1 cellular context compared by ENCODE assay signal in genomic region chr19:8444677-8445487, GRCh38.
TF ChIP-seq lines count a peak whose summit lies in the region.

A gene with protein sequence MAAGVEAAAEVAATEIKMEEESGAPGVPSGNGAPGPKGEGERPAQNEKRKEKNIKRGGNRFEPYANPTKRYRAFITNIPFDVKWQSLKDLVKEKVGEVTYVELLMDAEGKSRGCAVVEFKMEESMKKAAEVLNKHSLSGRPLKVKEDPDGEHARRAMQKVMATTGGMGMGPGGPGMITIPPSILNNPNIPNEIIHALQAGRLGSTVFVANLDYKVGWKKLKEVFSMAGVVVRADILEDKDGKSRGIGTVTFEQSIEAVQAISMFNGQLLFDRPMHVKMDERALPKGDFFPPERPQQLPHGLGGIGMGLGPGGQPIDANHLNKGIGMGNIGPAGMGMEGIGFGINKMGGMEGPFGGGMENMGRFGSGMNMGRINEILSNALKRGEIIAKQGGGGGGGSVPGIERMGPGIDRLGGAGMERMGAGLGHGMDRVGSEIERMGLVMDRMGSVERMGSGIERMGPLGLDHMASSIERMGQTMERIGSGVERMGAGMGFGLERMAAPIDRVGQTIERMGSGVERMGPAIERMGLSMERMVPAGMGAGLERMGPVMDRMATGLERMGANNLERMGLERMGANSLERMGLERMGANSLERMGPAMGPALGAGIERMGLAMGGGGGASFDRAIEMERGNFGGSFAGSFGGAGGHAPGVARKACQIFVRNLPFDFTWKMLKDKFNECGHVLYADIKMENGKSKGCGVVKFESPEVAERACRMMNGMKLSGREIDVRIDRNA (plus strand): TSS chr19:8444975. CDS start chr19:8444999, 24 bp downstream.

TF ChIP-seq in HCT116, 20 proteins besides CTCF, POLR2A, EP300 and RAD21 (continued from another document):
- TF ChIP-seq, protein P1, sequence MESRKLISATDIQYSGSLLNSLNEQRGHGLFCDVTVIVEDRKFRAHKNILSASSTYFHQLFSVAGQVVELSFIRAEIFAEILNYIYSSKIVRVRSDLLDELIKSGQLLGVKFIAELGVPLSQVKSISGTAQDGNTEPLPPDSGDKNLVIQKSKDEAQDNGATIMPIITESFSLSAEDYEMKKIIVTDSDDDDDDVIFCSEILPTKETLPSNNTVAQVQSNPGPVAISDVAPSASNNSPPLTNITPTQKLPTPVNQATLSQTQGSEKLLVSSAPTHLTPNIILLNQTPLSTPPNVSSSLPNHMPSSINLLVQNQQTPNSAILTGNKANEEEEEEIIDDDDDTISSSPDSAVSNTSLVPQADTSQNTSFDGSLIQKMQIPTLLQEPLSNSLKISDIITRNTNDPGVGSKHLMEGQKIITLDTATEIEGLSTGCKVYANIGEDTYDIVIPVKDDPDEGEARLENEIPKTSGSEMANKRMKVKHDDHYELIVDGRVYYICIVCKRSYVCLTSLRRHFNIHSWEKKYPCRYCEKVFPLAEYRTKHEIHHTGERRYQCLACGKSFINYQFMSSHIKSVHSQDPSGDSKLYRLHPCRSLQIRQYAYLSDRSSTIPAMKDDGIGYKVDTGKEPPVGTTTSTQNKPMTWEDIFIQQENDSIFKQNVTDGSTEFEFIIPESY (IDR thresholded peaks at IDR 0.05; ENCODE audit: extremely low read depth, insufficient replicate concordance, low read length): peak; percentile 77
- TF ChIP-seq CBX3 (IDR thresholded peaks at IDR 0.05; ENCODE audit: low read depth) (no peak), MAX (IDR thresholded peaks at IDR 0.05) (peak; percentile 86), POLR2AphosphoS5 (IDR thresholded peaks at IDR 0.05; ENCODE audit: low read depth, low read length) (peak; percentile 91), YY1 (IDR thresholded peaks at IDR 0.05; ENCODE audit: extremely low read depth, insufficient replicate concordance, low read depth, low read length) (peak; percentile 95), ELF1 (IDR thresholded peaks at IDR 0.05; ENCODE audit: borderline replicate concordance, low read depth) (no peak), EZH2phosphoT487 (IDR thresholded peaks at IDR 0.05; ENCODE audit: borderline replicate concordance) (no peak), EZH2 (IDR thresholded peaks at IDR 0.05) (no peak)
